1 cellular context compared by ENCODE assay signal in the genomic region with DNA sequence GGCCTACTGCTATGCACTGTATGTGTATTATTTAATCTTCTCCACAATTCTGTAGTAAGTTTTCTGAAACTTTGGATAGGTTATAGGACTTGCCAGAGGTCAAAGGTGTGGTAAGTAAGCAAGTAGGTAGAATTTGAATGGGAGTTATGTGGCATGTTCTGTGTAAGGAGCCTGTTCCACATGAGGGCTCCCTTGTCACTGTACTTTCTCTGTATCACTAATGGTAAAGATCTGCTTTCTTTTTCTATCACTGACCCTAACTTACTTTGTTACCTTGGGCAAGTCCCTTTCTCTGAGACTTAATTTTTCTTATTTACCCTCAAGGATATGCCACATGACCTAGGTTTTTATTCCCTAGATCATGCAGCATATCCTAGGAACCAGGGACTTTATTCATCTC.
TF ChIP-seq lines count a peak whose summit lies in the region.

No MANE protein-coding gene starts in this region.

TF ChIP-seq in GM12878, 131 proteins besides CTCF, POLR2A, EP300 and RAD21:
- TF ChIP-seq, protein P1, sequence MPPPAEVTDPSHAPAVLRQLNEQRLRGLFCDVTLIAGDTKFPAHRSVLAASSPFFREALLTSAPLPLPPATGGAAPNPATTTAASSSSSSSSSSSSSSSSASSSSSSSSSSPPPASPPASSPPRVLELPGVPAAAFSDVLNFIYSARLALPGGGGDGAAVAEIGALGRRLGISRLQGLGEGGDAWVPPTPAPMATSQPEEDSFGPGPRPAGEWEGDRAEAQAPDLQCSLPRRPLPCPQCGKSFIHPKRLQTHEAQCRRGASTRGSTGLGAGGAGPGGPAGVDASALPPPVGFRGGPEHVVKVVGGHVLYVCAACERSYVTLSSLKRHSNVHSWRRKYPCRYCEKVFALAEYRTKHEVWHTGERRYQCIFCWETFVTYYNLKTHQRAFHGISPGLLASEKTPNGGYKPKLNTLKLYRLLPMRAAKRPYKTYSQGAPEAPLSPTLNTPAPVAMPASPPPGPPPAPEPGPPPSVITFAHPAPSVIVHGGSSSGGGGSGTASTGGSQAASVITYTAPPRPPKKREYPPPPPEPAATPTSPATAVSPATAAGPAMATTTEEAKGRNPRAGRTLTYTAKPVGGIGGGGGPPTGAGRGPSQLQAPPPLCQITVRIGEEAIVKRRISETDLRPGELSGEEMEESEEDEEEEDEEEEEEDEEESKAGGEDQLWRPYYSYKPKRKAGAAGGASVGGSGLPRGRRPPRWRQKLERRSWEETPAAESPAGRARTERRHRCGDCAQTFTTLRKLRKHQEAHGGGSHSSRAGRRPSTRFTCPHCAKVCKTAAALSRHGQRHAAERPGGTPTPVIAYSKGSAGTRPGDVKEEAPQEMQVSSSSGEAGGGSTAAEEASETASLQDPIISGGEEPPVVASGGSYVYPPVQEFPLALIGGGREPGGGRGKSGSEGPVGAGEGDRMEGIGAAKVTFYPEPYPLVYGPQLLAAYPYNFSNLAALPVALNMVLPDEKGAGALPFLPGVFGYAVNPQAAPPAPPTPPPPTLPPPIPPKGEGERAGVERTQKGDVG (CRISPR knock-in tag; IDR thresholded peaks at IDR 0.05): no peak
- TF ChIP-seq, protein P2, sequence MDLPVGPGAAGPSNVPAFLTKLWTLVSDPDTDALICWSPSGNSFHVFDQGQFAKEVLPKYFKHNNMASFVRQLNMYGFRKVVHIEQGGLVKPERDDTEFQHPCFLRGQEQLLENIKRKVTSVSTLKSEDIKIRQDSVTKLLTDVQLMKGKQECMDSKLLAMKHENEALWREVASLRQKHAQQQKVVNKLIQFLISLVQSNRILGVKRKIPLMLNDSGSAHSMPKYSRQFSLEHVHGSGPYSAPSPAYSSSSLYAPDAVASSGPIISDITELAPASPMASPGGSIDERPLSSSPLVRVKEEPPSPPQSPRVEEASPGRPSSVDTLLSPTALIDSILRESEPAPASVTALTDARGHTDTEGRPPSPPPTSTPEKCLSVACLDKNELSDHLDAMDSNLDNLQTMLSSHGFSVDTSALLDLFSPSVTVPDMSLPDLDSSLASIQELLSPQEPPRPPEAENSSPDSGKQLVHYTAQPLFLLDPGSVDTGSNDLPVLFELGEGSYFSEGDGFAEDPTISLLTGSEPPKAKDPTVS (IDR thresholded peaks at IDR 0.05; ENCODE audit: low read depth, low read length): no peak
- TF ChIP-seq ZNF274 (IDR thresholded peaks at IDR 0.05; ENCODE audit: insufficient read depth, insufficient read length) (no peak), POLR2AphosphoS2 (IDR thresholded peaks at IDR 0.05; ENCODE audit: low read depth, low read length) (no peak), JUNB (IDR thresholded peaks at IDR 0.05) (peak; percentile 32; the same call in 1 of the 2 replicates), NFXL1 (IDR thresholded peaks at IDR 0.05; ENCODE audit: borderline replicate concordance) (no peak), MEF2A (IDR thresholded peaks at IDR 0.05; ENCODE audit: insufficient read depth, low read depth, low read length) (no peak), SREBF2 (IDR thresholded peaks at IDR 0.05; ENCODE audit: low read length) (no peak), SMARCA5 (IDR thresholded peaks at IDR 0.05) (no peak), MTA2 (IDR thresholded peaks at IDR 0.05; ENCODE audit: low read depth) (no peak), CBX3 (IDR thresholded peaks at IDR 0.05; ENCODE audit: borderline replicate concordance, low read depth) (no peak), NR2F1 (conservative IDR thresholded peaks at IDR 0.05) (peak; percentile 57), CHD1 (IDR thresholded peaks at IDR 0.05; ENCODE audit: low read depth, low read length) (no peak), FOS (IDR thresholded peaks at IDR 0.05; ENCODE audit: borderline replicate concordance, extremely low read depth, insufficient read length) (no peak), KLF5 (IDR thresholded peaks at IDR 0.05; ENCODE audit: partially characterized antibody) (no peak), DPF2 (IDR thresholded peaks at IDR 0.05) (no peak), ZZZ3 (IDR thresholded peaks at IDR 0.05; ENCODE audit: control insufficient read depth, insufficient read length, low read depth) (no peak), RAD51 (IDR thresholded peaks at IDR 0.05) (peak; percentile 32; the same call in 1 of the 2 replicates), BCL11A (IDR thresholded peaks at IDR 0.05; ENCODE audit: low read depth, low read length) (no peak), IRF4 (IDR thresholded peaks at IDR 0.05; ENCODE audit: low read depth, low read length) (no peak), SMAD1 (IDR thresholded peaks at IDR 0.05; ENCODE audit: low read depth, partially characterized antibody) (no peak)
- TF ChIP-seq, protein P3, sequence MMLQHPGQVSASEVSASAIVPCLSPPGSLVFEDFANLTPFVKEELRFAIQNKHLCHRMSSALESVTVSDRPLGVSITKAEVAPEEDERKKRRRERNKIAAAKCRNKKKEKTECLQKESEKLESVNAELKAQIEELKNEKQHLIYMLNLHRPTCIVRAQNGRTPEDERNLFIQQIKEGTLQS (IDR thresholded peaks at IDR 0.05; ENCODE audit: borderline replicate concordance, extremely low read depth, low read depth, low read length): no peak
- TF ChIP-seq, protein P4, sequence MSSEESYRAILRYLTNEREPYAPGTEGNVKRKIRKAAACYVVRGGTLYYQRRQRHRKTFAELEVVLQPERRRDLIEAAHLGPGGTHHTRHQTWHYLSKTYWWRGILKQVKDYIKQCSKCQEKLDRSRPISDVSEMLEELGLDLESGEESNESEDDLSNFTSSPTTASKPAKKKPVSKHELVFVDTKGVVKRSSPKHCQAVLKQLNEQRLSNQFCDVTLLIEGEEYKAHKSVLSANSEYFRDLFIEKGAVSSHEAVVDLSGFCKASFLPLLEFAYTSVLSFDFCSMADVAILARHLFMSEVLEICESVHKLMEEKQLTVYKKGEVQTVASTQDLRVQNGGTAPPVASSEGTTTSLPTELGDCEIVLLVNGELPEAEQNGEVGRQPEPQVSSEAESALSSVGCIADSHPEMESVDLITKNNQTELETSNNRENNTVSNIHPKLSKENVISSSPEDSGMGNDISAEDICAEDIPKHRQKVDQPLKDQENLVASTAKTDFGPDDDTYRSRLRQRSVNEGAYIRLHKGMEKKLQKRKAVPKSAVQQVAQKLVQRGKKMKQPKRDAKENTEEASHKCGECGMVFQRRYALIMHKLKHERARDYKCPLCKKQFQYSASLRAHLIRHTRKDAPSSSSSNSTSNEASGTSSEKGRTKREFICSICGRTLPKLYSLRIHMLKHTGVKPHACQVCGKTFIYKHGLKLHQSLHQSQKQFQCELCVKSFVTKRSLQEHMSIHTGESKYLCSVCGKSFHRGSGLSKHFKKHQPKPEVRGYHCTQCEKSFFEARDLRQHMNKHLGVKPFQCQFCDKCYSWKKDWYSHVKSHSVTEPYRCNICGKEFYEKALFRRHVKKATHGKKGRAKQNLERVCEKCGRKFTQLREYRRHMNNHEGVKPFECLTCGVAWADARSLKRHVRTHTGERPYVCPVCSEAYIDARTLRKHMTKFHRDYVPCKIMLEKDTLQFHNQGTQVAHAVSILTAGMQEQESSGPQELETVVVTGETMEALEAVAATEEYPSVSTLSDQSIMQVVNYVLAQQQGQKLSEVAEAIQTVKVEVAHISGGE (CRISPR knock-in tag; IDR thresholded peaks at IDR 0.05): no peak
- TF ChIP-seq, protein P5, sequence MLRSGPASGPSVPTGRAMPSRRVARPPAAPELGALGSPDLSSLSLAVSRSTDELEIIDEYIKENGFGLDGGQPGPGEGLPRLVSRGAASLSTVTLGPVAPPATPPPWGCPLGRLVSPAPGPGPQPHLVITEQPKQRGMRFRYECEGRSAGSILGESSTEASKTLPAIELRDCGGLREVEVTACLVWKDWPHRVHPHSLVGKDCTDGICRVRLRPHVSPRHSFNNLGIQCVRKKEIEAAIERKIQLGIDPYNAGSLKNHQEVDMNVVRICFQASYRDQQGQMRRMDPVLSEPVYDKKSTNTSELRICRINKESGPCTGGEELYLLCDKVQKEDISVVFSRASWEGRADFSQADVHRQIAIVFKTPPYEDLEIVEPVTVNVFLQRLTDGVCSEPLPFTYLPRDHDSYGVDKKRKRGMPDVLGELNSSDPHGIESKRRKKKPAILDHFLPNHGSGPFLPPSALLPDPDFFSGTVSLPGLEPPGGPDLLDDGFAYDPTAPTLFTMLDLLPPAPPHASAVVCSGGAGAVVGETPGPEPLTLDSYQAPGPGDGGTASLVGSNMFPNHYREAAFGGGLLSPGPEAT (IDR thresholded peaks at IDR 0.05; ENCODE audit: low read depth): peak; percentile 22; the same call in 1 of the 2 replicates
- TF ChIP-seq, protein P6, sequence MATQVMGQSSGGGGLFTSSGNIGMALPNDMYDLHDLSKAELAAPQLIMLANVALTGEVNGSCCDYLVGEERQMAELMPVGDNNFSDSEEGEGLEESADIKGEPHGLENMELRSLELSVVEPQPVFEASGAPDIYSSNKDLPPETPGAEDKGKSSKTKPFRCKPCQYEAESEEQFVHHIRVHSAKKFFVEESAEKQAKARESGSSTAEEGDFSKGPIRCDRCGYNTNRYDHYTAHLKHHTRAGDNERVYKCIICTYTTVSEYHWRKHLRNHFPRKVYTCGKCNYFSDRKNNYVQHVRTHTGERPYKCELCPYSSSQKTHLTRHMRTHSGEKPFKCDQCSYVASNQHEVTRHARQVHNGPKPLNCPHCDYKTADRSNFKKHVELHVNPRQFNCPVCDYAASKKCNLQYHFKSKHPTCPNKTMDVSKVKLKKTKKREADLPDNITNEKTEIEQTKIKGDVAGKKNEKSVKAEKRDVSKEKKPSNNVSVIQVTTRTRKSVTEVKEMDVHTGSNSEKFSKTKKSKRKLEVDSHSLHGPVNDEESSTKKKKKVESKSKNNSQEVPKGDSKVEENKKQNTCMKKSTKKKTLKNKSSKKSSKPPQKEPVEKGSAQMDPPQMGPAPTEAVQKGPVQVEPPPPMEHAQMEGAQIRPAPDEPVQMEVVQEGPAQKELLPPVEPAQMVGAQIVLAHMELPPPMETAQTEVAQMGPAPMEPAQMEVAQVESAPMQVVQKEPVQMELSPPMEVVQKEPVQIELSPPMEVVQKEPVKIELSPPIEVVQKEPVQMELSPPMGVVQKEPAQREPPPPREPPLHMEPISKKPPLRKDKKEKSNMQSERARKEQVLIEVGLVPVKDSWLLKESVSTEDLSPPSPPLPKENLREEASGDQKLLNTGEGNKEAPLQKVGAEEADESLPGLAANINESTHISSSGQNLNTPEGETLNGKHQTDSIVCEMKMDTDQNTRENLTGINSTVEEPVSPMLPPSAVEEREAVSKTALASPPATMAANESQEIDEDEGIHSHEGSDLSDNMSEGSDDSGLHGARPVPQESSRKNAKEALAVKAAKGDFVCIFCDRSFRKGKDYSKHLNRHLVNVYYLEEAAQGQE (IDR thresholded peaks at IDR 0.05; ENCODE audit: low read depth, low read length): no peak
